In genomic region chr20:41047279-41047974, GRCh38 we compare ENCODE assay signal across 8 cellular contexts. TPM values are rescaled to one million over a fixed set of nuclear protein-coding genes. Genes with fewer than 3 reads are reported as not detected.
DNase-seq lines count a peak whose midpoint lies in the region; ATAC-seq and FAIRE-seq lines count a peak whose summit lies in the region.

No MANE protein-coding gene starts in this region.

- peak overlapping the region in 9 of 11 experiments; percentile 9 to 75 (median 47); a peak in 14 of 22 replicates for H3K27ac ChIP-seq in BLaER1 treated with 17β-estradiol and CSF1 and Interleukin-3, amounts not matched to agents 10 nM and 100 nM
- peak overlapping the region; percentile 28 for H3K27ac ChIP-seq in muscle layer of duodenum (ENCODE audit: low read length)

- peaks cover 98 to 100% (median 100%) of the 10 kb centered on the region in 11 experiments for H4K20me1 ChIP-seq in BLaER1 treated with 17β-estradiol and CSF1 and Interleukin-3, amounts not matched to agents 10 nM and 100 nM

- no peaks in the 10 kb centered on the region for H3K27me3 Mint-ChIP-seq in activated naive CD8-positive, alpha-beta T cell treated with anti-CD3 and anti-CD28 coated beads for 36 hours

- peak overlapping the region in 5 of 11 experiments; percentile 1 to 65 (median 25); a peak in 4 of 22 replicates for H3K9ac ChIP-seq in BLaER1 treated with 17β-estradiol and CSF1 and Interleukin-3, amounts not matched to agents 10 nM and 100 nM

- H3K27me3 ChIP-seq in BLaER1 treated with 17β-estradiol and CSF1 and Interleukin-3, amounts not matched to agents 10 nM and 100 nM: no peaks in the 10 kb centered on the region
- H3K27me3 ChIP-seq in muscle layer of duodenum (ENCODE audit: low read depth, low read length): no peaks in the 10 kb centered on the region

- H3K4me1 ChIP-seq in BLaER1 treated with 17β-estradiol and CSF1 and Interleukin-3, amounts not matched to agents 10 nM and 100 nM: peaks cover 55 to 86% (median 63%) of the 10 kb centered on the region in 10 experiments
- H3K4me1 ChIP-seq in muscle layer of duodenum (ENCODE audit: control insufficient read depth in 1 of 2, insufficient read depth in 2 of 2, low read length in 2 of 2): peaks cover 50 to 81% of the 10 kb centered on the region in 2 donors

- H3K36me3 Mint-ChIP-seq in activated naive CD8-positive, alpha-beta T cell treated with anti-CD3 and anti-CD28 coated beads for 36 hours: peaks cover 25% of the 10 kb centered on the region

- peak overlapping the region; percentile 66 to 89 (median 82) for H3K4me2 ChIP-seq in BLaER1 treated with 17β-estradiol and CSF1 and Interleukin-3, amounts not matched to agents 10 nM and 100 nM

- H3K4me3 Mint-ChIP-seq in activated naive CD8-positive, alpha-beta T cell treated with anti-CD3 and anti-CD28 coated beads for 36 hours: peak overlapping the region; percentile 76

- peaks cover 83% of the 10 kb centered on the region for H3K4me1 Mint-ChIP-seq in activated naive CD8-positive, alpha-beta T cell treated with anti-CD3 and anti-CD28 coated beads for 36 hours

- peak overlapping the region in 5 of 10 experiments; percentile 14 to 36 (median 28); a peak in 5 of 20 replicates for H3K4me3 ChIP-seq in BLaER1 treated with 17β-estradiol and CSF1 and Interleukin-3, amounts not matched to agents 10 nM and 100 nM
- peak overlapping the region; percentile 43 for H3K4me3 ChIP-seq in muscle layer of duodenum (ENCODE audit: low read depth in 1 of 2, low read length in 2 of 2)

- peak; percentile 18 for ATAC-seq in HG02885 (IDR thresholded peaks at IDR 0.05; ENCODE audit: poor library complexity, unreplicated experiment)

- peaks cover 6 to 49% (median 26%) of the 10 kb centered on the region in 11 experiments; a peak in 20 of 22 replicates for H3K36me3 ChIP-seq in BLaER1 treated with 17β-estradiol and CSF1 and Interleukin-3, amounts not matched to agents 10 nM and 100 nM
- no peaks in the 10 kb centered on the region for H3K36me3 ChIP-seq in muscle layer of duodenum (ENCODE audit: control insufficient read depth in 1 of 2, insufficient read depth in 2 of 2, low read length in 2 of 2)

- H3K9me3 ChIP-seq in BLaER1 treated with 17β-estradiol and CSF1 and Interleukin-3, amounts not matched to agents 10 nM and 100 nM (replicated peaks in 1 of 11): peaks cover 0 to 12% (median 0%) of the 10 kb centered on the region in 11 experiments; a peak in 6 of 22 replicates
- no peaks in the 10 kb centered on the region for H3K9me3 ChIP-seq in muscle layer of duodenum (ENCODE audit: control insufficient read depth in 1 of 2, low read length in 2 of 2)

- no peak for DNase-seq in activated naive CD8-positive, alpha-beta T cell treated with anti-CD3 and anti-CD28 coated beads for 36 hours
- DNase-seq in frontal cortex (ENCODE audit: low spot score in 2 of 2) (no peak), dermis blood vessel endothelial cell (no peak), cortex of kidney (lab: John Stamatoyannopoulos, UW) (no peak), germinal center (ENCODE audit: low spot score) (no peak)

- peaks cover 2% of the 10 kb centered on the region for H3K9me3 Mint-ChIP-seq in activated naive CD8-positive, alpha-beta T cell treated with anti-CD3 and anti-CD28 coated beads for 36 hours

- FAIRE-seq in frontal cortex (lab: Jason Lieb, UNC): no peak

- peak overlapping the region; percentile 80 for H3K27ac Mint-ChIP-seq in activated naive CD8-positive, alpha-beta T cell treated with anti-CD3 and anti-CD28 coated beads for 36 hours

RNA-seq across cellular contexts. Expression of gene TOP1, which starts 18.8 kb away (rescaled TPM):
- 100 to 1,000 TPM in 1 of 2 experiments, 10 to 100 TPM in 1; 99.6 to 102 TPM for total RNA-seq in activated naive CD8-positive, alpha-beta T cell treated with anti-CD3 and anti-CD28 coated beads for 36 hours
- total RNA-seq in frontal cortex: 26.5 TPM
- 21.3 and 49.0 TPM in 2 replicates for total RNA-seq in dermis blood vessel endothelial cell
